Comparison of ENCODE assay signal across 1 cellular context in the genomic region with DNA sequence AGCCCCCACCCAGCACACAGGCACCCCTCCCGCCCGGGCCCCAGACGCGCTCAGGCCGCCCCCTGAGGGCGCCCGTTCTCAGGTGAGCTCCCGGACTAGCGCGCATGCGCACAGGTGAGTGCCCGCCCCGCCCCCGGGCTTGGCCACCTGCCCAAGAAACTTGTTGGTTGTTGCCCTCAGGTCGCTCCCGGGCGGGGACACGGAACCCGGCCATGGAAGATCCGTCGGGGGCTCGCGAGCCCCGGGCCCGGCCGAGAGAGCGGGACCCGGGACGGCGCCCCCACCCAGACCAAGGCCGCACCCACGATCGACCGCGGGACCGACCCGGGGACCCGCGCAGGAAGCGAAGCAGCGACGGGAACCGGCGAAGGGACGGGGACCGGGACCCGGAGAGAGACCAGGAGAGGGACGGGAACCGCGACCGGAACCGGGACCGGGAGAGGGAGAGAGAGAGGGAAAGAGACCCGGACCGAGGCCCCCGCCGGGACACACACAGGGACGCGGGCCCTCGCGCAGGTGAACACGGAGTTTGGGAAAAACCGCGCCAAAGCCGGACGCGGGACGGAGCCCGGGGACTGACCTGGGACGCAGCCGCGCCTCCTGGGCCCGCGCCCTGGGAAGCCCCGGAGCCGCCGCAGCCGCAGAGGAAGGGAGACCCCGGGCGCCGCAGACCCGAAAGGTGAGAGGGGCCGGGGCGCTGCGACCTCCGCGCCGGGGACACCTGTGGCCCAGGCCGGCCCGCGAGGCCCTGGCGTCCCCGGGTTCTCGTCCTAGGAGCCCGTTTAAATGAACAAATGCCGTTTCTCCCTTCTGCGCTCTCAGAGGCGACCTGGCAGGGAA.
TF ChIP-seq lines count a peak whose summit lies in the region.

A gene with protein sequence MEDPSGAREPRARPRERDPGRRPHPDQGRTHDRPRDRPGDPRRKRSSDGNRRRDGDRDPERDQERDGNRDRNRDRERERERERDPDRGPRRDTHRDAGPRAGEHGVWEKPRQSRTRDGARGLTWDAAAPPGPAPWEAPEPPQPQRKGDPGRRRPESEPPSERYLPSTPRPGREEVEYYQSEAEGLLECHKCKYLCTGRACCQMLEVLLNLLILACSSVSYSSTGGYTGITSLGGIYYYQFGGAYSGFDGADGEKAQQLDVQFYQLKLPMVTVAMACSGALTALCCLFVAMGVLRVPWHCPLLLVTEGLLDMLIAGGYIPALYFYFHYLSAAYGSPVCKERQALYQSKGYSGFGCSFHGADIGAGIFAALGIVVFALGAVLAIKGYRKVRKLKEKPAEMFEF (plus strand): TSS at position 167 of the 840 bp plus-strand sequence. CDS start 46 bp downstream, at position 213.

TF ChIP-seq in WTC11, 78 proteins besides CTCF, POLR2A, EP300 and RAD21 (continued from another document):
- TF ChIP-seq ZNF281 (CRISPR knock-in tag; IDR thresholded peaks at IDR 0.05), result no peak
- no peak for TF ChIP-seq SMAD3 (CRISPR knock-in tag; IDR thresholded peaks at IDR 0.05; ENCODE audit: borderline replicate concordance)
- no peak for TF ChIP-seq HMGA2 (CRISPR knock-in tag; IDR thresholded peaks at IDR 0.05)
- TF ChIP-seq ZNF232 (CRISPR knock-in tag; IDR thresholded peaks at IDR 0.05), result peak; percentile 76; the same call in 1 of the 2 replicates
- no peak for TF ChIP-seq GRHL2 (CRISPR knock-in tag; IDR thresholded peaks at IDR 0.05; ENCODE audit: insufficient replicate concordance, severe bottlenecking)
- TF ChIP-seq PRDM15 (CRISPR knock-in tag; IDR thresholded peaks at IDR 0.05), result peak; percentile 34; the same call in 1 of the 2 replicates
- TF ChIP-seq NR3C1 (CRISPR knock-in tag; conservative IDR thresholded peaks at IDR 0.05; ENCODE audit: low read depth), result no peak
- TF ChIP-seq ELF4 (CRISPR knock-in tag; IDR thresholded peaks at IDR 0.05; ENCODE audit: low read depth), result no peak
- TF ChIP-seq, protein P1, sequence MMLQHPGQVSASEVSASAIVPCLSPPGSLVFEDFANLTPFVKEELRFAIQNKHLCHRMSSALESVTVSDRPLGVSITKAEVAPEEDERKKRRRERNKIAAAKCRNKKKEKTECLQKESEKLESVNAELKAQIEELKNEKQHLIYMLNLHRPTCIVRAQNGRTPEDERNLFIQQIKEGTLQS (CRISPR knock-in tag; conservative IDR thresholded peaks at IDR 0.05), result no peak
- TF ChIP-seq FOXP1 (CRISPR knock-in tag; IDR thresholded peaks at IDR 0.05; ENCODE audit: borderline replicate concordance), result peak; percentile 58; the same call in 1 of the 2 replicates
- TF ChIP-seq, protein P2, sequence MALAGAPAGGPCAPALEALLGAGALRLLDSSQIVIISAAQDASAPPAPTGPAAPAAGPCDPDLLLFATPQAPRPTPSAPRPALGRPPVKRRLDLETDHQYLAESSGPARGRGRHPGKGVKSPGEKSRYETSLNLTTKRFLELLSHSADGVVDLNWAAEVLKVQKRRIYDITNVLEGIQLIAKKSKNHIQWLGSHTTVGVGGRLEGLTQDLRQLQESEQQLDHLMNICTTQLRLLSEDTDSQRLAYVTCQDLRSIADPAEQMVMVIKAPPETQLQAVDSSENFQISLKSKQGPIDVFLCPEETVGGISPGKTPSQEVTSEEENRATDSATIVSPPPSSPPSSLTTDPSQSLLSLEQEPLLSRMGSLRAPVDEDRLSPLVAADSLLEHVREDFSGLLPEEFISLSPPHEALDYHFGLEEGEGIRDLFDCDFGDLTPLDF (CRISPR knock-in tag; IDR thresholded peaks at IDR 0.05), result peak; percentile 72; the same call in 1 of the 2 replicates
- no peak for TF ChIP-seq ZNF671 (CRISPR knock-in tag; IDR thresholded peaks at IDR 0.05)
- no peak for TF ChIP-seq KAT7 (CRISPR knock-in tag; IDR thresholded peaks at IDR 0.05; ENCODE audit: borderline replicate concordance)
- no peak; the same call in 1 of the 2 replicates for TF ChIP-seq NFYB (CRISPR knock-in tag; conservative IDR thresholded peaks at IDR 0.05; ENCODE audit: low read depth)
- no peak for TF ChIP-seq JAZF1 (CRISPR knock-in tag; IDR thresholded peaks at IDR 0.05)
- no peak for TF ChIP-seq GTF2I (CRISPR knock-in tag; conservative IDR thresholded peaks at IDR 0.05)
- no peak for TF ChIP-seq AR (CRISPR knock-in tag; IDR thresholded peaks at IDR 0.05)
- no peak for TF ChIP-seq ZNF263 (CRISPR knock-in tag; IDR thresholded peaks at IDR 0.05; ENCODE audit: low read depth)
- TF ChIP-seq MAX (CRISPR knock-in tag; IDR thresholded peaks at IDR 0.05), result peak; percentile 85
- TF ChIP-seq CDX4 (CRISPR knock-in tag; IDR thresholded peaks at IDR 0.05; ENCODE audit: borderline replicate concordance), result no peak
TF ChIP-seq in WTC11: peak in this region for 22.
